ENCODE assay signal across 3 cellular contexts in the genomic region with DNA sequence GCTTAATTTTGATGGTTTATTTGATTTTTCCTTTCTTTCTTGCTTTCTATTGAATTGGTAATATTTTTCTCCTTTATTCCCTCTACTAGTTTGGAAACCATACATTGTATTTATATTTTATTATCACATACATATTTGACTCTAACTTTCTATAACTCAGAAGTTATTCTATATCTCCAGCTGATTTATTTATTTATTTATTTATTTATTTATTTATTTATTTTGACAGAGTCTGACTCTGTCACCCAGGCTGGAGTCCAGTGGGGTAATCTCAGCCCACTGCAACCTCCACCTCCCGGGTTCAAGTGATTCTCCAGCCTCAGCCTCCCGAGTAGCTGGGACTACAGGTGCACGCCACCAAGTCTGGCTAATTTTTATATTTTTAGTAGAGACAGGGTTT.
DNase-seq lines count a peak whose midpoint lies in the region; ATAC-seq, FAIRE-seq and TF ChIP-seq lines count a peak whose summit lies in the region.
"Not testable (repeated sequence)": the region's sequence is repeated elsewhere in the genome, so short reads cannot be mapped to it uniquely, and the experiment has no call there.

No MANE protein-coding gene starts in this region.

- not testable (repeated sequence) for DNase-seq in A549 (ENCODE audit: low read depth in 1 of 2, low spot score in 1 of 2); frontal cortex (ENCODE audit: low spot score in 2 of 2)

- H3K9me3 ChIP-seq in A549; HEK293 (ENCODE audit: control insufficient read depth, insufficient read depth, low read depth, low read length): not testable (repeated sequence)

- not testable (repeated sequence) for FAIRE-seq in A549 (lab: Jason Lieb, UNC)
- peak; percentile 63 for FAIRE-seq in frontal cortex (lab: Jason Lieb, UNC)

- not testable (repeated sequence) for H3K4me2 ChIP-seq in A549

- not testable (repeated sequence) for TF ChIP-seq RAD21 in A549 (conservative IDR thresholded peaks at IDR 0.05 in 1 of 2, IDR thresholded peaks at IDR 0.05 in 1 of 2)

- not testable (repeated sequence) for H3K4me1 ChIP-seq in A549; HEK293 (ENCODE audit: control insufficient read depth, insufficient read depth, low read length)

- TF ChIP-seq POLR2A in A549 (IDR thresholded peaks at IDR 0.05; ENCODE audit: low read length) = not testable (repeated sequence)

- CTCF ChIA-PET in A549 (lab: Yijun Ruan, JAX); HEK293 (lab: Yijun Ruan, JAX): not testable (repeated sequence)

- not testable (repeated sequence) for ATAC-seq in A549

- TF ChIP-seq CTCF in A549 (IDR thresholded peaks at IDR 0.05); HEK293 (tag by site-specific recombination; IDR thresholded peaks at IDR 0.05): not testable (repeated sequence)

- not testable (repeated sequence) for H3K4me3 ChIP-seq in A549; HEK293 (ENCODE audit: low read depth, low read length)

- WGBS in A549 (ENCODE audit: missing lambda C conversion rate) = 5% methylated on average over 3 of the region's 3 CpGs

- TF ChIP-seq EP300 in A549 (IDR thresholded peaks at IDR 0.05) = not testable (repeated sequence)

- POLR2A ChIA-PET in A549 (lab: Yijun Ruan, JAX); HEK293 (lab: Yijun Ruan, JAX): not testable (repeated sequence)

- H3K27ac ChIP-seq in A549; HEK293 (ENCODE audit: extremely low read depth, low read depth, low read length): not testable (repeated sequence)

- H3K36me3 ChIP-seq in HEK293 (ENCODE audit: control insufficient read depth in 2 of 2, insufficient read depth in 1 of 2, low read length in 2 of 2) = not testable (repeated sequence)

TF ChIP-seq in A549, 52 proteins besides CTCF, POLR2A, EP300 and RAD21:
- TF ChIP-seq ZC3H11A (IDR thresholded peaks at IDR 0.05) = peak; percentile 42; the same call in 1 of the 2 replicates

TF ChIP-seq in HEK293, 187 proteins besides CTCF, POLR2A, EP300 and RAD21 (continues in another document):
- TF ChIP-seq ZNF664 (tag by site-specific recombination; IDR thresholded peaks at IDR 0.05) (0 out of 2 replicates have a peak, but pooled peaks have one; percentile 25), ZNF202 (tag by site-specific recombination; IDR thresholded peaks at IDR 0.05; ENCODE audit: borderline replicate concordance) (peak; percentile 70; the same call in 1 of the 2 replicates), ZNF266 (tag by site-specific recombination; IDR thresholded peaks at IDR 0.05; ENCODE audit: low read depth) (0 out of 2 replicates have a peak, but pooled peaks have one; percentile 58), ZNF529 (tag by site-specific recombination; IDR thresholded peaks at IDR 0.05; ENCODE audit: insufficient replicate concordance) (peak; percentile 30), ZNF140 (tag by site-specific recombination; IDR thresholded peaks at IDR 0.05) (peak; percentile 89), ZNF426 (tag by site-specific recombination; IDR thresholded peaks at IDR 0.05) (peak; percentile 68), ZNF623 (tag by site-specific recombination; IDR thresholded peaks at IDR 0.05) (peak; percentile 42; the same call in 1 of the 2 replicates), ZNF394 (tag by site-specific recombination; IDR thresholded peaks at IDR 0.05; ENCODE audit: borderline replicate concordance) (peak; percentile 88), ZNF292 (tag by site-specific recombination; IDR thresholded peaks at IDR 0.05; ENCODE audit: borderline replicate concordance, low read depth) (0 out of 2 replicates have a peak, but pooled peaks have one; percentile 48)
- TF ChIP-seq, protein P1, sequence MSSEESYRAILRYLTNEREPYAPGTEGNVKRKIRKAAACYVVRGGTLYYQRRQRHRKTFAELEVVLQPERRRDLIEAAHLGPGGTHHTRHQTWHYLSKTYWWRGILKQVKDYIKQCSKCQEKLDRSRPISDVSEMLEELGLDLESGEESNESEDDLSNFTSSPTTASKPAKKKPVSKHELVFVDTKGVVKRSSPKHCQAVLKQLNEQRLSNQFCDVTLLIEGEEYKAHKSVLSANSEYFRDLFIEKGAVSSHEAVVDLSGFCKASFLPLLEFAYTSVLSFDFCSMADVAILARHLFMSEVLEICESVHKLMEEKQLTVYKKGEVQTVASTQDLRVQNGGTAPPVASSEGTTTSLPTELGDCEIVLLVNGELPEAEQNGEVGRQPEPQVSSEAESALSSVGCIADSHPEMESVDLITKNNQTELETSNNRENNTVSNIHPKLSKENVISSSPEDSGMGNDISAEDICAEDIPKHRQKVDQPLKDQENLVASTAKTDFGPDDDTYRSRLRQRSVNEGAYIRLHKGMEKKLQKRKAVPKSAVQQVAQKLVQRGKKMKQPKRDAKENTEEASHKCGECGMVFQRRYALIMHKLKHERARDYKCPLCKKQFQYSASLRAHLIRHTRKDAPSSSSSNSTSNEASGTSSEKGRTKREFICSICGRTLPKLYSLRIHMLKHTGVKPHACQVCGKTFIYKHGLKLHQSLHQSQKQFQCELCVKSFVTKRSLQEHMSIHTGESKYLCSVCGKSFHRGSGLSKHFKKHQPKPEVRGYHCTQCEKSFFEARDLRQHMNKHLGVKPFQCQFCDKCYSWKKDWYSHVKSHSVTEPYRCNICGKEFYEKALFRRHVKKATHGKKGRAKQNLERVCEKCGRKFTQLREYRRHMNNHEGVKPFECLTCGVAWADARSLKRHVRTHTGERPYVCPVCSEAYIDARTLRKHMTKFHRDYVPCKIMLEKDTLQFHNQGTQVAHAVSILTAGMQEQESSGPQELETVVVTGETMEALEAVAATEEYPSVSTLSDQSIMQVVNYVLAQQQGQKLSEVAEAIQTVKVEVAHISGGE (tag by site-specific recombination; conservative IDR thresholded peaks at IDR 0.05; ENCODE audit: low read depth) = peak; percentile 56; the same call in 1 of the 2 replicates
- TF ChIP-seq, protein P2, sequence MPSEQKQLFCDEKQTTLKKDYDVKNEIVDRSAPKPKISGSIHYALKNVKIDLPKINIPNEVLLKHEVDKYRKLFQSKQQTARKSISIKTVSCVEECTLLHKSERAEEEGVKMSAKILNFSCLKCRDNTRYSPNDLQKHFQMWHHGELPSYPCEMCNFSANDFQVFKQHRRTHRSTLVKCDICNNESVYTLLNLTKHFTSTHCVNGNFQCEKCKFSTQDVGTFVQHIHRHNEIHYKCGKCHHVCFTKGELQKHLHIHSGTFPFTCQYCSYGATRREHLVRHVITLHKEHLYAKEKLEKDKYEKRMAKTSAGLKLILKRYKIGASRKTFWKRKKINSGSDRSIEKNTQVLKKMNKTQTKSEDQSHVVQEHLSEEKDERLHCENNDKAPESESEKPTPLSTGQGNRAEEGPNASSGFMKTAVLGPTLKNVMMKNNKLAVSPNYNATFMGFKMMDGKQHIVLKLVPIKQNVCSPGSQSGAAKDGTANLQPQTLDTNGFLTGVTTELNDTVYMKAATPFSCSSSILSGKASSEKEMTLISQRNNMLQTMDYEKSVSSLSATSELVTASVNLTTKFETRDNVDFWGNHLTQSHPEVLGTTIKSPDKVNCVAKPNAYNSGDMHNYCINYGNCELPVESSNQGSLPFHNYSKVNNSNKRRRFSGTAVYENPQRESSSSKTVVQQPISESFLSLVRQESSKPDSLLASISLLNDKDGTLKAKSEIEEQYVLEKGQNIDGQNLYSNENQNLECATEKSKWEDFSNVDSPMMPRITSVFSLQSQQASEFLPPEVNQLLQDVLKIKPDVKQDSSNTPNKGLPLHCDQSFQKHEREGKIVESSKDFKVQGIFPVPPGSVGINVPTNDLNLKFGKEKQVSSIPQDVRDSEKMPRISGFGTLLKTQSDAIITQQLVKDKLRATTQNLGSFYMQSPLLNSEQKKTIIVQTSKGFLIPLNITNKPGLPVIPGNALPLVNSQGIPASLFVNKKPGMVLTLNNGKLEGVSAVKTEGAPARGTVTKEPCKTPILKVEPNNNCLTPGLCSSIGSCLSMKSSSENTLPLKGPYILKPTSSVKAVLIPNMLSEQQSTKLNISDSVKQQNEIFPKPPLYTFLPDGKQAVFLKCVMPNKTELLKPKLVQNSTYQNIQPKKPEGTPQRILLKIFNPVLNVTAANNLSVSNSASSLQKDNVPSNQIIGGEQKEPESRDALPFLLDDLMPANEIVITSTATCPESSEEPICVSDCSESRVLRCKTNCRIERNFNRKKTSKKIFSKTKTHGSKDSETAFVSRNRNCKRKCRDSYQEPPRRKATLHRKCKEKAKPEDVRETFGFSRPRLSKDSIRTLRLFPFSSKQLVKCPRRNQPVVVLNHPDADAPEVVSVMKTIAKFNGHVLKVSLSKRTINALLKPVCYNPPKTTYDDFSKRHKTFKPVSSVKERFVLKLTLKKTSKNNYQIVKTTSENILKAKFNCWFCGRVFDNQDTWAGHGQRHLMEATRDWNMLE (tag by site-specific recombination; conservative IDR thresholded peaks at IDR 0.05; ENCODE audit: low read depth) = peak; percentile 60; the same call in 1 of the 2 replicates
- TF ChIP-seq, protein P3, sequence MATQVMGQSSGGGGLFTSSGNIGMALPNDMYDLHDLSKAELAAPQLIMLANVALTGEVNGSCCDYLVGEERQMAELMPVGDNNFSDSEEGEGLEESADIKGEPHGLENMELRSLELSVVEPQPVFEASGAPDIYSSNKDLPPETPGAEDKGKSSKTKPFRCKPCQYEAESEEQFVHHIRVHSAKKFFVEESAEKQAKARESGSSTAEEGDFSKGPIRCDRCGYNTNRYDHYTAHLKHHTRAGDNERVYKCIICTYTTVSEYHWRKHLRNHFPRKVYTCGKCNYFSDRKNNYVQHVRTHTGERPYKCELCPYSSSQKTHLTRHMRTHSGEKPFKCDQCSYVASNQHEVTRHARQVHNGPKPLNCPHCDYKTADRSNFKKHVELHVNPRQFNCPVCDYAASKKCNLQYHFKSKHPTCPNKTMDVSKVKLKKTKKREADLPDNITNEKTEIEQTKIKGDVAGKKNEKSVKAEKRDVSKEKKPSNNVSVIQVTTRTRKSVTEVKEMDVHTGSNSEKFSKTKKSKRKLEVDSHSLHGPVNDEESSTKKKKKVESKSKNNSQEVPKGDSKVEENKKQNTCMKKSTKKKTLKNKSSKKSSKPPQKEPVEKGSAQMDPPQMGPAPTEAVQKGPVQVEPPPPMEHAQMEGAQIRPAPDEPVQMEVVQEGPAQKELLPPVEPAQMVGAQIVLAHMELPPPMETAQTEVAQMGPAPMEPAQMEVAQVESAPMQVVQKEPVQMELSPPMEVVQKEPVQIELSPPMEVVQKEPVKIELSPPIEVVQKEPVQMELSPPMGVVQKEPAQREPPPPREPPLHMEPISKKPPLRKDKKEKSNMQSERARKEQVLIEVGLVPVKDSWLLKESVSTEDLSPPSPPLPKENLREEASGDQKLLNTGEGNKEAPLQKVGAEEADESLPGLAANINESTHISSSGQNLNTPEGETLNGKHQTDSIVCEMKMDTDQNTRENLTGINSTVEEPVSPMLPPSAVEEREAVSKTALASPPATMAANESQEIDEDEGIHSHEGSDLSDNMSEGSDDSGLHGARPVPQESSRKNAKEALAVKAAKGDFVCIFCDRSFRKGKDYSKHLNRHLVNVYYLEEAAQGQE (tag by site-specific recombination; IDR thresholded peaks at IDR 0.05) = 0 out of 2 replicates have a peak, but pooled peaks have one; percentile 42
